Comparison of ENCODE assay signal across 18 cellular contexts in genomic region chr3:196662711-196663571, GRCh38. TPM values are rescaled to one million over a fixed set of nuclear protein-coding genes. Genes with fewer than 3 reads are reported as not detected.
DNase-seq lines count a peak whose midpoint lies in the region; ATAC-seq, FAIRE-seq and TF ChIP-seq lines count a peak whose summit lies in the region.
"Had no signal": no experiment of that assay in that cellular context is flagged by ENCODE, and none has a peak within 500 bp of the region (broad histone marks: within the 10 kb centered on the region; RNA-seq: fewer than 3 reads in every experiment).

No MANE protein-coding gene starts in this region.

- H3K36me3 Mint-ChIP-seq in astrocyte (ENCODE audit: low read depth, unreplicated experiment), result no peaks in the 10 kb centered on the region

- H3K9me1 ChIP-seq in IMR-90 (ENCODE audit: insufficient read depth, low read length), result 0 out of 2 replicates have a peak, but pooled peaks cover 2% of the 10 kb centered on the region

- H4K20me1 ChIP-seq in IMR-90 (ENCODE audit: insufficient read depth, low read length) (no peaks in the 10 kb centered on the region), astrocyte (ENCODE audit: insufficient read depth, low read length) (no peaks in the 10 kb centered on the region)

- H2AFZ ChIP-seq in IMR-90 (replicated peaks; ENCODE audit: low read length, poor library complexity) (peak overlapping the region; percentile 33), astrocyte (ENCODE audit: low read depth, low read length) (no peak overlapping the region)
- H2AFZ ChIP-seq: PC-9 had no signal

- dilution Hi-C loops in IMR-90 (cut with HindIII; ENCODE audit: low sequenced_read_pairs, unreplicated experiment), result no loop called here

- H3K27ac ChIP-seq in IMR-90 (ENCODE audit: insufficient read depth, low read length), result peak overlapping the region; percentile 9; the same call in 1 of the 2 replicates
- H3K27ac ChIP-seq in astrocyte (ENCODE audit: low read depth, low read length), result no peak overlapping the region
- H3K27ac ChIP-seq in kidney (ENCODE audit: low read depth in 2 of 2, low read length in 2 of 2), result no peak overlapping the region
- no peak overlapping the region for H3K27ac ChIP-seq in small intestine (ENCODE audit: low read depth in 1 of 2, low read length in 1 of 2)
- H3K27ac ChIP-seq: epithelial cell of prostate, PC-9, VCaP had no signal

- H2BK120ac ChIP-seq in IMR-90 (ENCODE audit: low read depth, low read length), result no peak overlapping the region; the same call in 1 of the 2 replicates

- no peaks in the 10 kb centered on the region for H3K79me1 ChIP-seq in IMR-90 (ENCODE audit: low read depth in 1 of 2, low read length in 2 of 2)

- TF ChIP-seq RAD21 in IMR-90 (IDR thresholded peaks at IDR 0.05; ENCODE audit: low read length), result no peak

- ATAC-seq in IMR-90 (ENCODE audit: low read depth), result peak; percentile 86
- ATAC-seq in GM19397 (IDR thresholded peaks at IDR 0.05; ENCODE audit: unreplicated experiment), result no peak
- no peak for ATAC-seq in GM18861 (IDR thresholded peaks at IDR 0.05; ENCODE audit: unreplicated experiment)
- ATAC-seq: activated CD8-positive, alpha-beta memory T cell treated with anti-CD3 and anti-CD28 coated beads, Interleukin-2, amount 10 ng/mL, durations not matched to agents 7 days and 5 days had no signal

- in situ Hi-C loops in IMR-90 (cut with MboI; ENCODE audit: low sequenced_read_pairs), result no loop called here

- H3K9ac ChIP-seq in IMR-90 (ENCODE audit: low read depth, low read length) (no peak overlapping the region), astrocyte (ENCODE audit: low read length) (no peak overlapping the region), kidney (ENCODE audit: low read length in 2 of 2) (no peak overlapping the region)

- H3K9me3 ChIP-seq in IMR-90 (ENCODE audit: control insufficient read depth, insufficient read depth, low read length) (no peaks in the 10 kb centered on the region), astrocyte (ENCODE audit: insufficient read depth, low read depth, low read length) (no peaks in the 10 kb centered on the region), kidney (ENCODE audit: control insufficient read depth in 1 of 2, low read length in 2 of 2) (no peaks in the 10 kb centered on the region), small intestine (ENCODE audit: control insufficient read depth, low read depth) (no peaks in the 10 kb centered on the region)

- peak overlapping the region; percentile 18; the same call in 1 of the 2 replicates for H4K5ac ChIP-seq in IMR-90 (ENCODE audit: low read depth, low read length)

- peak; percentile 48 for DNase-seq in AG08396 (ENCODE audit: low spot score)
- peak; percentile 41 for DNase-seq in IMR-90
- DNase-seq in astrocyte (ENCODE audit: low read depth), result peak; percentile 30
- DNase-seq in kidney, result peak; percentile 43
- no peak for DNase-seq in inferior parietal cortex (ENCODE audit: extremely low spot score)
- no peak for DNase-seq in small intestine
- DNase-seq: activated CD8-positive, alpha-beta memory T cell treated with anti-CD3 and anti-CD28 coated beads, Interleukin-2, amount 10 ng/mL, durations not matched to agents 7 days and 5 days; activated gamma-delta T cell treated with Interleukin-2 at 50 U/mL for 16 hours; COR-L47; GDM1; NCI-H187; stimulated activated CD4-positive, alpha-beta T cell treated with anti-CD3 and anti-CD28 coated beads, Interleukin-12 subunit alpha, Interleukin-12 subunit beta, amount 100 ng/mL, for 4 hours had no signal

- H3K9me3 Mint-ChIP-seq in astrocyte (ENCODE audit: unreplicated experiment), result no peaks in the 10 kb centered on the region
- H3K9me3 Mint-ChIP-seq: stimulated activated naive CD8-positive, alpha-beta T cell treated with anti-CD3 and anti-CD28 coated beads, Interleukin-15, Interleukin-2, amounts not matched to agents 100 ng/mL and 50 ng/mL, for 24 hours had no signal

- no peak for TF ChIP-seq POLR2A in IMR-90 (IDR thresholded peaks at IDR 0.05; ENCODE audit: low read depth, low read length)

- H3K4me3 ChIP-seq in IMR-90 (ENCODE audit: insufficient read depth, low read depth, low read length), result no peak overlapping the region
- no peak overlapping the region for H3K4me3 ChIP-seq in astrocyte (ENCODE audit: insufficient read depth, low read depth, low read length)
- H3K4me3 ChIP-seq in kidney (ENCODE audit: low read length in 2 of 2), result no peak overlapping the region
- H3K4me3 ChIP-seq in small intestine (ENCODE audit: low read depth in 1 of 2, low read length in 2 of 2), result no peak overlapping the region
- H3K4me3 ChIP-seq: PC-9 had no signal

- H3K4me1 ChIP-seq in IMR-90 (ENCODE audit: control insufficient read depth, insufficient read depth, low read length) (peaks cover 10% of the 10 kb centered on the region; the same call in 1 of the 2 replicates), astrocyte (ENCODE audit: insufficient read depth, low read length) (no peaks in the 10 kb centered on the region), kidney (ENCODE audit: control insufficient read depth in 1 of 2, insufficient read depth in 1 of 2, low read depth in 1 of 2, low read length in 2 of 2) (no peaks in the 10 kb centered on the region), small intestine (ENCODE audit: control insufficient read depth in 2 of 2, insufficient read depth in 1 of 2, low read depth in 1 of 2, low read length in 1 of 2) (no peaks in the 10 kb centered on the region)

- H3K23ac ChIP-seq in IMR-90 (ENCODE audit: low read depth, low read length), result no peak overlapping the region

- H2BK20ac ChIP-seq in IMR-90 (ENCODE audit: low read depth, low read length), result no peak overlapping the region

- peaks cover 3% of the 10 kb centered on the region for H3K27me3 ChIP-seq in IMR-90 (ENCODE audit: control insufficient read depth, insufficient read depth, low read length)
- peaks cover 4% of the 10 kb centered on the region for H3K27me3 ChIP-seq in astrocyte (ENCODE audit: insufficient read depth, low read length)
- no peaks in the 10 kb centered on the region for H3K27me3 ChIP-seq in small intestine (ENCODE audit: control insufficient read depth in 2 of 2, insufficient read depth in 2 of 2, low read length in 2 of 2)

- H4K8ac ChIP-seq in IMR-90 (ENCODE audit: low read depth in 2 of 2, low read length in 2 of 2), result no peak overlapping the region

- no peak overlapping the region for H3K14ac ChIP-seq in IMR-90 (replicated peaks; ENCODE audit: low read depth, low read length)

- peak overlapping the region; percentile 68; the same call in 1 of the 2 replicates for H3K18ac ChIP-seq in IMR-90 (ENCODE audit: low read depth, low read length)

- H2BK5ac ChIP-seq in IMR-90 (ENCODE audit: low read depth, low read length, poor library complexity, severe bottlenecking), result no peak overlapping the region

- H3K36me3 ChIP-seq in IMR-90 (ENCODE audit: control insufficient read depth, insufficient read depth, low read length) (no peaks in the 10 kb centered on the region), astrocyte (ENCODE audit: insufficient read depth, low read length) (no peaks in the 10 kb centered on the region), kidney (ENCODE audit: control insufficient read depth in 1 of 2, insufficient read depth in 2 of 2, low read length in 2 of 2) (no peaks in the 10 kb centered on the region), small intestine (ENCODE audit: control insufficient read depth in 2 of 2, insufficient read depth in 2 of 2, low read length in 2 of 2) (no peaks in the 10 kb centered on the region)

- no peak overlapping the region for H4K91ac ChIP-seq in IMR-90 (ENCODE audit: insufficient read depth, low read depth, low read length)

- no peak overlapping the region for H2BK15ac ChIP-seq in IMR-90 (ENCODE audit: low read depth, low read length)

- H2AK9ac ChIP-seq in IMR-90 (replicated peaks; ENCODE audit: low read depth, low read length, poor library complexity), result no peak overlapping the region

- H3K27ac Mint-ChIP-seq in astrocyte (ENCODE audit: unreplicated experiment), result peak overlapping the region; percentile 26
- H3K27ac Mint-ChIP-seq: activated CD8-positive, alpha-beta memory T cell treated with anti-CD3 and anti-CD28 coated beads, Interleukin-2, amount 10 ng/mL, durations not matched to agents 7 days and 5 days; stimulated activated naive CD8-positive, alpha-beta T cell treated with anti-CD3 and anti-CD28 coated beads, Interleukin-15, Interleukin-2, amounts not matched to agents 100 ng/mL and 50 ng/mL, for 24 hours had no signal

- CTCF ChIA-PET in IMR-90 (lab: Yijun Ruan, JAX), result interaction anchor here (0.5 to 0.6 kb wide), 2 partner anchors 74 to 593 kb away, joined by 6 read pairs; no protein-coding TSS in a partner anchor

- no peak overlapping the region for H3K4ac ChIP-seq in IMR-90 (ENCODE audit: low read depth, low read length)

- WGBS in IMR-90 (ENCODE audit: extremely low coverage in 2 of 2, insufficient read length in 1 of 2), 2 experiments, result 49% methylated on average over 5 of the region's 15 CpGs; no CpG with 5 or more reads in 1 of the 2 experiments
- WGBS in small intestine, 3 donors, result 60 to 74% (median 71%) methylated on average over 14 to 15 of the region's 15 CpGs

- BruUV-seq in IMR-90 (replicated peaks; lab: Mats Ljungman, UMichigan), result no TSS peak

- no peak overlapping the region for H3K4me3 Mint-ChIP-seq in astrocyte (ENCODE audit: unreplicated experiment)
- H3K4me3 Mint-ChIP-seq: activated CD8-positive, alpha-beta memory T cell treated with anti-CD3 and anti-CD28 coated beads, Interleukin-2, amount 10 ng/mL, durations not matched to agents 7 days and 5 days; stimulated activated naive CD8-positive, alpha-beta T cell treated with anti-CD3 and anti-CD28 coated beads, Interleukin-15, Interleukin-2, amounts not matched to agents 100 ng/mL and 50 ng/mL, for 24 hours had no signal

- no peak overlapping the region for H2AK5ac ChIP-seq in IMR-90 (ENCODE audit: low read depth, low read length)

- peaks cover 14% of the 10 kb centered on the region for H3K4me1 Mint-ChIP-seq in astrocyte (ENCODE audit: low read depth, unreplicated experiment)
- H3K4me1 Mint-ChIP-seq: activated CD8-positive, alpha-beta memory T cell treated with anti-CD3 and anti-CD28 coated beads, Interleukin-2, amount 10 ng/mL, durations not matched to agents 7 days and 5 days had no signal

- no peak overlapping the region for H3K56ac ChIP-seq in IMR-90 (ENCODE audit: extremely low read depth, insufficient read depth, low read length)

- FAIRE-seq in astrocyte (lab: Jason Lieb, UNC) (no peak), kidney (lab: Jason Lieb, UNC) (no peak), small intestine (lab: Jason Lieb, UNC) (no peak)

- POLR2A ChIA-PET in IMR-90 (lab: Charles Lee; ENCODE audit: unreplicated experiment), result no interaction called here

- intact Hi-C loops in IMR-90 (cut with micrococcal nuclease) (no loop called here), kidney (cut with DNase I) (no loop called here)

- TF ChIP-seq CTCF in IMR-90 (conservative IDR thresholded peaks at IDR 0.05; ENCODE audit: low read depth, low read length) (no peak), astrocyte (IDR thresholded peaks at IDR 0.05; ENCODE audit: insufficient read depth, low read depth, low read length) (no peak), kidney (IDR thresholded peaks at IDR 0.05; ENCODE audit: borderline replicate concordance, extremely low read depth, insufficient read depth) (no peak)

- peak overlapping the region; percentile 21 for H3K4me2 ChIP-seq in IMR-90 (ENCODE audit: low read depth, low read length)
- H3K4me2 ChIP-seq in astrocyte (ENCODE audit: low read length), result peak overlapping the region; percentile 7
- H3K4me2 ChIP-seq: PC-9 had no signal

- no peaks in the 10 kb centered on the region for H3K27me3 Mint-ChIP-seq in astrocyte (ENCODE audit: low read depth, unreplicated experiment)
- H3K27me3 Mint-ChIP-seq: activated CD8-positive, alpha-beta memory T cell treated with anti-CD3 and anti-CD28 coated beads, Interleukin-2, amount 10 ng/mL, durations not matched to agents 7 days and 5 days; stimulated activated naive CD8-positive, alpha-beta T cell treated with anti-CD3 and anti-CD28 coated beads, Interleukin-15, Interleukin-2, amounts not matched to agents 100 ng/mL and 50 ng/mL, for 24 hours had no signal

- no peaks in the 10 kb centered on the region for H3K79me2 ChIP-seq in astrocyte (ENCODE audit: insufficient read depth, low read length)

RNA-seq across cellular contexts. Expression of gene NRROS, which starts 23.4 kb away (rescaled TPM):
- total RNA-seq in IMR-90 (2012; rRNA removed) (under 0.01 TPM in 1 of 2 replicates, not detected in the other), astrocyte (not detected in 2 replicates), kidney (11.6 TPM)
- polyA plus RNA-seq in IMR-90 (2012; rRNA removed) (0.10 and 0.16 TPM in 2 replicates), kidney (ENCODE audit: insufficient read depth, low read depth, low replicate concordance) (2.0 TPM), small intestine (1 to 10 TPM in 1 of 3 donors, under 1 TPM in 1, not detected in 1; 0.54 to 4.1 TPM)
- polyA plus RNA-seq in IMR-90 (2012; cell fraction: cytosol; rRNA removed), result 0.04 and 0.15 TPM in 2 replicates
- polyA plus RNA-seq in IMR-90 (2012; cell fraction: nucleus; rRNA removed; ENCODE audit: low replicate concordance), result 0.07 and 0.22 TPM in 2 replicates

RNA-seq across cellular contexts. Expression of gene CEP19, which starts 49.1 kb away (rescaled TPM):
- 1.1 and 1.7 TPM in 2 replicates for total RNA-seq in IMR-90 (2012; rRNA removed)
- polyA plus RNA-seq in IMR-90 (2012; rRNA removed), result 0.98 and 1.4 TPM in 2 replicates
- polyA plus RNA-seq in IMR-90 (2012; cell fraction: cytosol; rRNA removed), result 0.66 and 0.71 TPM in 2 replicates
- 0.14 and 0.19 TPM in 2 replicates for polyA plus RNA-seq in IMR-90 (2012; cell fraction: nucleus; rRNA removed; ENCODE audit: low replicate concordance)
- total RNA-seq in astrocyte, result 2.8 and 3.3 TPM in 2 replicates
- 1.5 TPM for total RNA-seq in kidney
- polyA plus RNA-seq in kidney (ENCODE audit: insufficient read depth, low read depth, low replicate concordance), result 2.6 TPM
- polyA plus RNA-seq in small intestine, result under 1 TPM in 2 of 3 donors, not detected in 1; 0.22 to 0.75 TPM

RNA-seq across cellular contexts. Expression of gene PIGX, which starts 49.2 kb away (rescaled TPM):
- total RNA-seq in IMR-90 (2012; rRNA removed), result 14.5 and 22.2 TPM in 2 replicates
- polyA plus RNA-seq in IMR-90 (2012; rRNA removed), result 7.9 and 9.4 TPM in 2 replicates
- 2.3 and 3.5 TPM in 2 replicates for polyA plus RNA-seq in IMR-90 (2012; cell fraction: cytosol; rRNA removed)
- polyA plus RNA-seq in IMR-90 (2012; cell fraction: nucleus; rRNA removed; ENCODE audit: low replicate concordance), result 0.60 and 3.1 TPM in 2 replicates
- total RNA-seq in astrocyte, result 13.9 and 18.9 TPM in 2 replicates
- 19.6 TPM for total RNA-seq in kidney
- polyA plus RNA-seq in kidney (ENCODE audit: insufficient read depth, low read depth, low replicate concordance), result 15.7 TPM
- polyA plus RNA-seq in small intestine, result 10 to 100 TPM; 11.9 to 13.8 (median 12.5) TPM

Comparison
In these comparisons a context has a peak if more than half of its experiments do, and no peak if none do; other contexts are left out.
1. DNase-seq: peak in AG08396 (single experiment), IMR-90 (single experiment), astrocyte (single experiment) and kidney (single experiment); none in inferior parietal cortex (single experiment) and small intestine (single experiment).
2. RNA of gene NRROS, which starts 23.4 kb away (total RNA-seq): 11.6 TPM in kidney (single experiment); not detected in astrocyte and under 0.01 TPM in IMR-90; every median in the first group is over 10 times any median in the second.